8 cellular contexts compared by ENCODE assay signal in the genomic region with DNA sequence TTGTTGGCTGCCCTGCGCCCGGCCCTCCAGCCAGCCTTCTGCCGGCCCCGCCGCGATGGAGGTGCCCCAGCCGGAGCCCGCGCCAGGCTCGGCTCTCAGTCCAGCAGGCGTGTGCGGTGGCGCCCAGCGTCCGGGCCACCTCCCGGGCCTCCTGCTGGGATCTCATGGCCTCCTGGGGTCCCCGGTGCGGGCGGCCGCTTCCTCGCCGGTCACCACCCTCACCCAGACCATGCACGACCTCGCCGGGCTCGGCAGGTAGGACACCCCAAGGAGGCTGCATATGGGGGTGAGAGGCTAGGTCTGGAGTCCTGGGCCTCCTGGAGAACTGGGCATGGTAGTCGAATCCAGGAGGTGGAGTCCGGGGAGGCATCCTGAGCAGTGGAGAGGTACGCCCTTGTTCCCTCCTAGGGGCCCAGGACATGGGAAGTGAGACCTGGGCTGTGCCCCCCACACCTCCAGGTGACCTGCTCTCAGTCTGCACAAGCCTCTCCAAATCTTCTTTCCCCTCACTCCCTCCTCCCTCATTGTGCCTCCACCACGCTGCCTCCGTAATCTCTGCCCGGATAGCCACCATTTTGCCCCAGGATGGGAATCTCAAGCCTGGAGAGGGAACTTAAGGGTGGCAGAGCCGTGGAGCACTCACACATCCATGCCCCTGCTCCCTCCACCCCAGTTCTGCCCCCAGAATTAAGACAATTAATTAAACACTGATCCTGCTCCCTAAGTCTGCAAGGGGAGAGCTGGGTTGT. TPM values are rescaled to one million over a fixed set of nuclear protein-coding genes. Genes with fewer than 3 reads are reported as not detected.
A peak's percentile ranks its signal among the peaks of the same experiment; 100 is the strongest.
DNase-seq lines count a peak whose midpoint lies in the region; ATAC-seq and TF ChIP-seq lines count a peak whose summit lies in the region.

No MANE protein-coding gene starts in this region.

- WGBS in esophagus squamous epithelium, 2 donors: 32 to 44% methylated on average over 6 of the region's 33 CpGs

- peak; percentile 13 for ATAC-seq in GM21381 (IDR thresholded peaks at IDR 0.05; ENCODE audit: unreplicated experiment)
- ATAC-seq in GM18868 (IDR thresholded peaks at IDR 0.05; ENCODE audit: unreplicated experiment): no peak

- intact Hi-C loops in esophagus squamous epithelium (cut with DNase I): no loop called here

- no peaks in the 10 kb centered on the region for H3K27me3 ChIP-seq in esophagus squamous epithelium
- H3K27me3 ChIP-seq in rectal smooth muscle tissue (ENCODE audit: control insufficient read depth, insufficient read depth, low read length): no peaks in the 10 kb centered on the region

- DNase-seq in A172 (ENCODE audit: low spot score) (peak; percentile 23), RWPE1 (ENCODE audit: low spot score) (no peak), esophagus squamous epithelium (lab: John Stamatoyannopoulos, UW) (no peak), superior temporal gyrus (ENCODE audit: extremely low spot score) (no peak)
- DNase-seq in central memory CD4-positive, alpha-beta T cell: no peak

- H3K36me3 ChIP-seq in esophagus squamous epithelium (peaks cover 6 to 25% (median 17%) of the 10 kb centered on the region in 3 donors), rectal smooth muscle tissue (ENCODE audit: control insufficient read depth, insufficient read depth, low read length) (no peaks in the 10 kb centered on the region)

- CTCF ChIA-PET in RWPE1 (lab: Yijun Ruan, JAX): interaction anchor here (1.0 to 3.5 kb wide), 3 partner anchors 22 to 86 kb away, joined by 3 to 17 read pairs (median 7); a partner anchor contains a TSS

- H3K9ac ChIP-seq in rectal smooth muscle tissue (ENCODE audit: low read length): peak overlapping the region; percentile 30

- peak overlapping the region; percentile 49 to 78 (median 64) for H3K4me3 ChIP-seq in esophagus squamous epithelium
- peak overlapping the region; percentile 74 for H3K4me3 ChIP-seq in rectal smooth muscle tissue (ENCODE audit: low read length)

- TF ChIP-seq POLR2A in esophagus squamous epithelium (IDR thresholded peaks at IDR 0.05): no peak

- H3K4me1 ChIP-seq in esophagus squamous epithelium (peaks cover 41 to 73% (median 47%) of the 10 kb centered on the region in 3 donors), rectal smooth muscle tissue (ENCODE audit: control insufficient read depth, insufficient read depth, low read length) (peaks cover 9% of the 10 kb centered on the region)

- POLR2A ChIA-PET in RWPE1 (lab: Yijun Ruan, JAX; ENCODE audit: low non-redundant PET): interaction anchor here (0.5 to 0.6 kb wide), 2 partner anchors 10 to 1289 kb away, joined by 6 to 13 read pairs; a partner anchor contains a TSS

- TF ChIP-seq CTCF in RWPE1 (conservative IDR thresholded peaks at IDR 0.05; ENCODE audit: low read depth) (no peak), esophagus squamous epithelium (IDR thresholded peaks at IDR 0.05) (no peak)

- H3K9me3 ChIP-seq in esophagus squamous epithelium: no peaks in the 10 kb centered on the region

- peak overlapping the region; percentile 100 for H3K27ac ChIP-seq in RWPE1
- H3K27ac ChIP-seq in esophagus squamous epithelium: peak overlapping the region; percentile 92 to 98 (median 97)
- peak overlapping the region; percentile 51 for H3K27ac ChIP-seq in rectal smooth muscle tissue (ENCODE audit: low read depth, low read length)

RNA-seq across cellular contexts. Expression of a gene that starts 0.5 kb away (rescaled TPM):
- total RNA-seq in A172 (2014; rRNA removed; shearing (Covaris generic)): 63.0 and 65.5 TPM in 2 replicates
- total RNA-seq in esophagus squamous epithelium: 10 to 100 TPM; 15.6 to 26.2 (median 18.1) TPM

RNA-seq across cellular contexts. Expression of a gene that starts 10.1 kb away (rescaled TPM):
- total RNA-seq in A172 (2014; rRNA removed; shearing (Covaris generic)): 94.1 and 129 TPM in 2 replicates
- 10 to 100 TPM; 38.8 to 81.4 (median 67.1) TPM for total RNA-seq in esophagus squamous epithelium

RNA-seq across cellular contexts. Expression of a gene that starts 15.4 kb away (rescaled TPM):
- total RNA-seq in A172 (2014; rRNA removed; shearing (Covaris generic)): 0.67 TPM in 1 of 2 replicates, not detected in the other
- under 1 TPM in 1 of 4 donors, not detected in 3; 0.19 TPM for total RNA-seq in esophagus squamous epithelium

RNA-seq across cellular contexts. Expression of a gene that starts 23.7 kb away (rescaled TPM):
- total RNA-seq in A172 (2014; rRNA removed; shearing (Covaris generic)): 22.6 and 27.7 TPM in 2 replicates
- 10 to 100 TPM in 2 of 4 donors, 1 to 10 TPM in 2; 5.8 to 12.8 (median 10.4) TPM for total RNA-seq in esophagus squamous epithelium

RNA-seq across cellular contexts. Expression of a gene that starts 29.1 kb away (rescaled TPM):
- total RNA-seq in A172 (2014; rRNA removed; shearing (Covaris generic)): 108 and 110 TPM in 2 replicates
- total RNA-seq in esophagus squamous epithelium: 10 to 100 TPM; 13.5 to 24.7 (median 19.8) TPM
